ENCODE assay signal across 8 cellular contexts in genomic region chr19:46697142-46697960, GRCh38.
DNase-seq lines count a peak whose midpoint lies in the region; TF ChIP-seq lines count a peak whose summit lies in the region.

No MANE protein-coding gene starts in this region.

- no peaks in the 10 kb centered on the region for H3K27me3 ChIP-seq in stomach smooth muscle (ENCODE audit: control insufficient read depth in 1 of 2, insufficient read depth in 2 of 2, low read length in 2 of 2)

- no peaks in the 10 kb centered on the region for H3K9me3 ChIP-seq in stomach smooth muscle (ENCODE audit: control insufficient read depth in 2 of 2, low read length in 2 of 2)

- peaks cover 43 to 49% of the 10 kb centered on the region in 2 donors for H3K36me3 ChIP-seq in stomach smooth muscle (ENCODE audit: control insufficient read depth in 2 of 2, insufficient read depth in 2 of 2, low read length in 2 of 2)

- H3K4me1 ChIP-seq in stomach smooth muscle (ENCODE audit: control insufficient read depth, insufficient read depth, low read length), result peaks cover 11% of the 10 kb centered on the region

- TF ChIP-seq CTCF in cardiac fibroblast (IDR thresholded peaks at IDR 0.05; ENCODE audit: low read depth, low read length), result no peak

- peak; percentile 96 for DNase-seq in AG20443 (ENCODE audit: low spot score)
- DNase-seq in NCI-H187 (lab: John Stamatoyannopoulos, UW), result peak; percentile 93 to 98
- DNase-seq in cardiac fibroblast (ENCODE audit: low read depth in 2 of 2), result peak; percentile 67 to 71
- DNase-seq in kidney tubule cell (ENCODE audit: low spot score), result peak; percentile 53
- no peak for DNase-seq in SKM-1 treated with dmso at 0.1 percent for 144 hours (lab: John Stamatoyannopoulos, UW; ENCODE audit: unreplicated experiment)
- DNase-seq in activated effector memory CD4-positive, alpha-beta T cell treated with Interleukin-2 at 50 U/mL for 16 hours, result no peak
- DNase-seq in stimulated activated CD4-positive, alpha-beta T cell treated with anti-CD3 and anti-CD28 coated beads, Interleukin-4, amount 100 ng/mL, for 1 hour, result no peak

- H3K4me3 ChIP-seq in cardiac fibroblast (replicated peaks in 1 of 2; ENCODE audit: low read depth in 2 of 2, low read length in 2 of 2), result no peak overlapping the region
- H3K4me3 ChIP-seq in stomach smooth muscle (ENCODE audit: low read length in 2 of 2), result peak overlapping the region; percentile 24 to 65

- H3K27ac ChIP-seq in stomach smooth muscle (ENCODE audit: low read length), result no peak overlapping the region

- H3K9ac ChIP-seq in stomach smooth muscle (ENCODE audit: low read length in 2 of 2), result no peak overlapping the region

Comparison
In these comparisons a context has a peak if more than half of its experiments do, and no peak if none do; other contexts are left out.
1. DNase-seq: peak in AG20443 (single experiment), NCI-H187 (2 of 2), cardiac fibroblast (2 of 2) and kidney tubule cell (single experiment); none in SKM-1 treated with dmso at 0.1 percent for 144 hours (single experiment), activated effector memory CD4-positive, alpha-beta T cell treated with Interleukin-2 at 50 U/mL for 16 hours (single experiment) and stimulated activated CD4-positive, alpha-beta T cell treated with anti-CD3 and anti-CD28 coated beads, Interleukin-4, amount 100 ng/mL, for 1 hour (single experiment).
2. H3K4me3 ChIP-seq: peak in stomach smooth muscle (2 of 2); none in cardiac fibroblast (0 of 2).